In the genomic region with DNA sequence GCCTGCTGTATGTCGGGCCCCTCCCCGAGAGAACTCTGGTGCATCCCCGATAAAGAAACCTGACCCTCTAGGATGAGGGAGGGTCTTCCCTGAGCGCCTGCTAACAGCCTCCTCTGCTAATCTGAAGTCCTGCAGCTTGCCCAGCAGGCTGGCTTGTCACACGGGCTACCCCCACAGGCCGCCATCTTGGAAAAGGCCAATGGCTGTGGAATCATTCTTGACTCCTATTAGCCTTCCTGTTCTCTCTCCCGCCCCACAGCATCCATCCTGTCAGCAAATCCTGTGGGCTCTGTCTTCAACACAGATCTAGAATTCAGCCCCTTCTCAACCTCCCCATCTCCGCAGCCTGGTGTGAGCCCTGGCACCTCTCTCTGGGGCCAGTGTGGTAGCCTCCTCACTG, we compare ENCODE assay signal across 10 cellular contexts. TPM values are rescaled to one million over a fixed set of nuclear protein-coding genes. Genes with fewer than 3 reads are reported as not detected.
DNase-seq lines count a peak whose midpoint lies in the region; ATAC-seq and TF ChIP-seq lines count a peak whose summit lies in the region.
"Had no signal": no experiment of that assay in that cellular context is flagged by ENCODE, and none has a peak within 500 bp of the region (broad histone marks: within the 10 kb centered on the region; RNA-seq: fewer than 3 reads in every experiment).

No MANE protein-coding gene starts in this region.

- 93% methylated on average over 4 of the region's 8 CpGs; no CpG with 5 or more reads in 1 of the 2 experiments for WGBS in IMR-90 (ENCODE audit: extremely low coverage in 2 of 2, insufficient read length in 1 of 2), 2 experiments

- no peak overlapping the region for H3K4me2 ChIP-seq in IMR-90 (ENCODE audit: low read depth, low read length)

- DNase-seq in AG04450 (ENCODE audit: low read depth, low spot score), result no peak
- no peak for DNase-seq in IMR-90
- peak; percentile 21 for DNase-seq in omental fat pad (ENCODE audit: low spot score)
- DNase-seq in LoVo (ENCODE audit: low spot score), result no peak
- DNase-seq in OCI-M2 (lab: John Stamatoyannopoulos, UW; ENCODE audit: unreplicated experiment), result no peak
- no peak for DNase-seq in stimulated activated naive CD4-positive, alpha-beta T cell (lab: John Stamatoyannopoulos, UW)
- DNase-seq: DMS153 had no signal

- no peaks in the 10 kb centered on the region; the same call in 1 of the 2 replicates for H3K9me3 ChIP-seq in AG04450 (ENCODE audit: control insufficient read depth, insufficient read depth, low read length)
- no peaks in the 10 kb centered on the region for H3K9me3 ChIP-seq in IMR-90 (ENCODE audit: control insufficient read depth, insufficient read depth, low read length)
- H3K9me3 ChIP-seq in duodenal mucosa (ENCODE audit: control insufficient read depth in 1 of 2, low read length in 2 of 2), result peaks cover 0 to 2% of the 10 kb centered on the region in 2 donors

- H2AK9ac ChIP-seq in IMR-90 (replicated peaks; ENCODE audit: low read depth, low read length, poor library complexity), result peak overlapping the region; percentile 9

- H2BK20ac ChIP-seq in IMR-90 (ENCODE audit: low read depth, low read length), result peak overlapping the region; percentile 86; the same call in 1 of the 2 replicates

- CTCF ChIA-PET in AG04450 (lab: Charles Lee), result interaction anchor here (1.5 kb wide), 1 partner anchor 91 kb away, joined by 4 read pairs; no protein-coding TSS in a partner anchor
- CTCF ChIA-PET in IMR-90 (lab: Yijun Ruan, JAX), result no interaction called here

- TF ChIP-seq CTCF in AG04450 (IDR thresholded peaks at IDR 0.05; ENCODE audit: low read depth, low read length) (no peak), IMR-90 (conservative IDR thresholded peaks at IDR 0.05; ENCODE audit: low read depth, low read length) (no peak), omental fat pad (IDR thresholded peaks at IDR 0.05) (no peak)

- H3K27ac ChIP-seq in AG04450 (ENCODE audit: low read depth, low read length), result peak overlapping the region; percentile 97
- H3K27ac ChIP-seq in IMR-90 (ENCODE audit: insufficient read depth, low read length), result peak overlapping the region; percentile 91
- H3K27ac ChIP-seq in duodenal mucosa (ENCODE audit: low read depth, low read length), result peak overlapping the region; percentile 80

- peaks cover 17% of the 10 kb centered on the region for H3K36me3 ChIP-seq in IMR-90 (ENCODE audit: control insufficient read depth, insufficient read depth, low read length)
- peaks cover 0 to 3% of the 10 kb centered on the region in 2 donors for H3K36me3 ChIP-seq in duodenal mucosa (ENCODE audit: control insufficient read depth in 1 of 2, insufficient read depth in 2 of 2, low read length in 2 of 2)

- no peak overlapping the region for H3K4me3 ChIP-seq in AG04450 (ENCODE audit: low read depth, low read length)
- H3K4me3 ChIP-seq in IMR-90 (ENCODE audit: insufficient read depth, low read depth, low read length), result no peak overlapping the region
- H3K4me3 ChIP-seq in duodenal mucosa (ENCODE audit: low read depth in 1 of 2, low read length in 2 of 2), result no peak overlapping the region
- H3K4me3 ChIP-seq: lung had no signal

- intact Hi-C loops in IMR-90 (cut with micrococcal nuclease), result no loop called here

- no TSS peak for BruUV-seq in IMR-90 (replicated peaks; lab: Mats Ljungman, UMichigan)

- peak overlapping the region; percentile 96; the same call in 1 of the 3 replicates for H2BK15ac ChIP-seq in IMR-90 (ENCODE audit: low read depth, low read length)

- TF ChIP-seq RAD21 in IMR-90 (IDR thresholded peaks at IDR 0.05; ENCODE audit: low read length), result no peak

- 0 out of 2 replicates have a peak overlapping the region, but pooled peaks have one; percentile 53 for H3K23ac ChIP-seq in IMR-90 (ENCODE audit: low read depth, low read length)

- H3K9ac ChIP-seq in IMR-90 (ENCODE audit: low read depth, low read length), result no peak overlapping the region
- H3K9ac ChIP-seq in duodenal mucosa (ENCODE audit: low read depth in 1 of 2, low read length in 2 of 2), result no peak overlapping the region

- no peaks in the 10 kb centered on the region for H3K27me3 ChIP-seq in AG04450 (ENCODE audit: control insufficient read depth, insufficient read depth, low read length)
- H3K27me3 ChIP-seq in IMR-90 (ENCODE audit: control insufficient read depth, insufficient read depth, low read length), result no peaks in the 10 kb centered on the region
- no peaks in the 10 kb centered on the region for H3K27me3 ChIP-seq in duodenal mucosa (ENCODE audit: control insufficient read depth in 1 of 2, insufficient read depth in 2 of 2, low read length in 2 of 2)

- peaks cover 13 to 82% of the 10 kb centered on the region in 2 experiments for H3K79me1 ChIP-seq in IMR-90 (ENCODE audit: low read depth in 1 of 2, low read length in 2 of 2)

- H2BK5ac ChIP-seq in IMR-90 (ENCODE audit: low read depth, low read length, poor library complexity, severe bottlenecking), result peak overlapping the region; percentile 92

- POLR2A ChIA-PET in AG04450 (lab: Yijun Ruan, JAX), result no interaction called here
- POLR2A ChIA-PET in IMR-90 (lab: Charles Lee; ENCODE audit: unreplicated experiment), result no interaction called here

- in situ Hi-C loops in IMR-90 (cut with MboI; ENCODE audit: low sequenced_read_pairs), result no loop called here

- ATAC-seq in IMR-90 (ENCODE audit: low read depth), result no peak
- no peak for ATAC-seq in omental fat pad (ENCODE audit: low FRiP score)
- no peak for ATAC-seq in GM18909 (IDR thresholded peaks at IDR 0.05; ENCODE audit: poor library complexity, unreplicated experiment)

- peak overlapping the region; percentile 92 to 99; a peak in 3 of 4 replicates for H4K8ac ChIP-seq in IMR-90 (ENCODE audit: low read depth in 2 of 2, low read length in 2 of 2)

- dilution Hi-C loops in IMR-90 (cut with HindIII; ENCODE audit: low sequenced_read_pairs, unreplicated experiment), result no loop called here

- peaks cover 17% of the 10 kb centered on the region; the same call in 1 of the 2 replicates for H4K20me1 ChIP-seq in IMR-90 (ENCODE audit: insufficient read depth, low read length)

- peak overlapping the region; percentile 59; the same call in 1 of the 2 replicates for H4K5ac ChIP-seq in IMR-90 (ENCODE audit: low read depth, low read length)

- no peak for TF ChIP-seq POLR2A in IMR-90 (IDR thresholded peaks at IDR 0.05; ENCODE audit: low read depth, low read length)

- no peak overlapping the region for H2AFZ ChIP-seq in IMR-90 (replicated peaks; ENCODE audit: low read length, poor library complexity)

- peak overlapping the region; percentile 90 for H3K4ac ChIP-seq in IMR-90 (ENCODE audit: low read depth, low read length)

- peaks cover 23% of the 10 kb centered on the region for H3K9me1 ChIP-seq in IMR-90 (ENCODE audit: insufficient read depth, low read length)

- no peak overlapping the region for H3K56ac ChIP-seq in IMR-90 (ENCODE audit: extremely low read depth, insufficient read depth, low read length)

- H2AK5ac ChIP-seq in IMR-90 (ENCODE audit: low read depth, low read length), result peak overlapping the region; percentile 99

- peak overlapping the region; percentile 68; the same call in 1 of the 2 replicates for H3K14ac ChIP-seq in IMR-90 (replicated peaks; ENCODE audit: low read depth, low read length)

- H2BK120ac ChIP-seq in IMR-90 (ENCODE audit: low read depth, low read length), result peak overlapping the region; percentile 89

- H3K4me1 ChIP-seq in IMR-90 (ENCODE audit: control insufficient read depth, insufficient read depth, low read length) (peaks cover 24% of the 10 kb centered on the region), duodenal mucosa (ENCODE audit: control insufficient read depth in 1 of 2, insufficient read depth in 2 of 2, low read length in 2 of 2) (peaks cover 57 to 66% of the 10 kb centered on the region in 2 donors)

- peak overlapping the region; percentile 15; the same call in 1 of the 2 replicates for H3K18ac ChIP-seq in IMR-90 (ENCODE audit: low read depth, low read length)

- peak overlapping the region; percentile 98 for H4K91ac ChIP-seq in IMR-90 (ENCODE audit: insufficient read depth, low read depth, low read length)

TF ChIP-seq in IMR-90, 13 proteins besides CTCF, POLR2A, EP300 and RAD21 (continues in another document):
- TF ChIP-seq, protein P1, sequence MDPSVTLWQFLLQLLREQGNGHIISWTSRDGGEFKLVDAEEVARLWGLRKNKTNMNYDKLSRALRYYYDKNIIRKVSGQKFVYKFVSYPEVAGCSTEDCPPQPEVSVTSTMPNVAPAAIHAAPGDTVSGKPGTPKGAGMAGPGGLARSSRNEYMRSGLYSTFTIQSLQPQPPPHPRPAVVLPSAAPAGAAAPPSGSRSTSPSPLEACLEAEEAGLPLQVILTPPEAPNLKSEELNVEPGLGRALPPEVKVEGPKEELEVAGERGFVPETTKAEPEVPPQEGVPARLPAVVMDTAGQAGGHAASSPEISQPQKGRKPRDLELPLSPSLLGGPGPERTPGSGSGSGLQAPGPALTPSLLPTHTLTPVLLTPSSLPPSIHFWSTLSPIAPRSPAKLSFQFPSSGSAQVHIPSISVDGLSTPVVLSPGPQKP (IDR thresholded peaks at IDR 0.05; ENCODE audit: borderline replicate concordance, low read depth, low read length), result no peak
- TF ChIP-seq MXI1 (IDR thresholded peaks at IDR 0.05; ENCODE audit: borderline replicate concordance, low read depth, low read length) (no peak), MAFK (IDR thresholded peaks at IDR 0.05; ENCODE audit: low read depth, low read length) (no peak), CHD1 (IDR thresholded peaks at IDR 0.05; ENCODE audit: low read depth, low read length) (no peak), RFX5 (IDR thresholded peaks at IDR 0.05; ENCODE audit: low read depth, low read length) (no peak), FOS (IDR thresholded peaks at IDR 0.05; ENCODE audit: low read depth, low read length) (no peak), NFE2L2 (IDR thresholded peaks at IDR 0.05; ENCODE audit: low read depth, low read length) (no peak), SMC3 (IDR thresholded peaks at IDR 0.05; ENCODE audit: low read depth, low read length) (no peak), MAZ (IDR thresholded peaks at IDR 0.05; ENCODE audit: borderline replicate concordance, low read depth, low read length) (no peak), CEBPB (IDR thresholded peaks at IDR 0.05; ENCODE audit: low read depth, low read length) (no peak)

RNA-seq across cellular contexts. Expression of a gene that starts 12.0 kb away (rescaled TPM):
- polyA plus RNA-seq in AG04450 (2011; rRNA removed), result 31.1 and 44.1 TPM in 2 replicates
- 47.0 and 68.2 TPM in 2 replicates for polyA minus RNA-seq in AG04450 (2011; rRNA and poly(A)+ RNA removed)
- total RNA-seq in IMR-90 (2012; rRNA removed), result 6.3 and 8.3 TPM in 2 replicates
- polyA plus RNA-seq in IMR-90 (2012; rRNA removed), result 18.7 and 21.5 TPM in 2 replicates
- 10.3 and 18.0 TPM in 2 replicates for polyA plus RNA-seq in IMR-90 (2012; cell fraction: cytosol; rRNA removed)
- polyA plus RNA-seq in IMR-90 (2012; cell fraction: nucleus; rRNA removed; ENCODE audit: low replicate concordance), result 32.7 and 42.5 TPM in 2 replicates
- total RNA-seq in omental fat pad, result 100 to 1,000 TPM in 1 of 4 donors, 10 to 100 TPM in 3; 36.9 to 162 (median 47.3) TPM

RNA-seq across cellular contexts. Expression of a gene that starts 57.2 kb away (rescaled TPM):
- 35.4 and 37.2 TPM in 2 replicates for polyA plus RNA-seq in AG04450 (2011; rRNA removed)
- polyA minus RNA-seq in AG04450 (2011; rRNA and poly(A)+ RNA removed), result 37.2 and 44.0 TPM in 2 replicates
- total RNA-seq in IMR-90 (2012; rRNA removed), result 120 and 130 TPM in 2 replicates
- 47.5 and 48.0 TPM in 2 replicates for polyA plus RNA-seq in IMR-90 (2012; rRNA removed)
- polyA plus RNA-seq in IMR-90 (2012; cell fraction: cytosol; rRNA removed), result 36.6 and 48.8 TPM in 2 replicates
- polyA plus RNA-seq in IMR-90 (2012; cell fraction: nucleus; rRNA removed; ENCODE audit: low replicate concordance), result 13.4 and 21.5 TPM in 2 replicates
- total RNA-seq in omental fat pad, result 10 to 100 TPM; 30.3 to 53.0 (median 43.9) TPM
